In genomic region chr7:99040104-99040958, GRCh38 we compare ENCODE assay signal across 7 cellular contexts.
A peak's percentile ranks its signal among the peaks of the same experiment; 100 is the strongest.
DNase-seq lines count a peak whose midpoint lies in the region; ATAC-seq, FAIRE-seq and TF ChIP-seq lines count a peak whose summit lies in the region.

No MANE protein-coding gene starts in this region.

- no peak for ATAC-seq in GM19395 (IDR thresholded peaks at IDR 0.05; ENCODE audit: unreplicated experiment)

- FAIRE-seq in GM12891 (lab: Jason Lieb, UNC): peak; percentile 85

- in situ Hi-C loops in T47D (cut with HindIII; ENCODE audit: low pct_unique_long_range_greater_than_20kb, low sequenced_read_pairs): no loop called here

- peak; percentile 85 for TF ChIP-seq CTCF in VCaP (conservative IDR thresholded peaks at IDR 0.05)

- H3K27ac ChIP-seq in VCaP: no peak overlapping the region

- no peak for TF ChIP-seq POLR2A in GM12891 (IDR thresholded peaks at IDR 0.05; ENCODE audit: low read depth, low read length)

- peak; percentile 72 for DNase-seq in GM12891 (ENCODE audit: insufficient read length, low spot score)
- DNase-seq in NCI-H1930 (lab: John Stamatoyannopoulos, UW): peak; percentile 45 to 80
- DNase-seq in T47D (ENCODE audit: low read depth in 1 of 2, low spot score in 1 of 2): peak; percentile 77 to 83
- DNase-seq in iPS-NIHi7 (ENCODE audit: extremely low spot score): peak; percentile 95
- peak; percentile 59 for DNase-seq in smooth muscle cell of the brain vasculature (ENCODE audit: low read depth, low spot score)

TF ChIP-seq in GM12891, 5 proteins besides CTCF, POLR2A, EP300 and RAD21:
- TF ChIP-seq TAF1 (IDR thresholded peaks at IDR 0.05; ENCODE audit: low read depth, low read length) (no peak), POLR2AphosphoS5 (IDR thresholded peaks at IDR 0.05; ENCODE audit: low read depth, low read length) (no peak), POU2F2 (IDR thresholded peaks at IDR 0.05; ENCODE audit: low read depth, low read length) (no peak), PAX5 (IDR thresholded peaks at IDR 0.05; ENCODE audit: insufficient read depth, low read length, severe bottlenecking) (no peak), SPI1 (IDR thresholded peaks at IDR 0.05; ENCODE audit: low read depth, low read length) (no peak)
TF ChIP-seq in GM12891: peak in this region for 0.
